ENCODE assay signal across 8 cellular contexts in genomic region chr6:85677243-85677956, GRCh38. TPM values are rescaled to one million over a fixed set of nuclear protein-coding genes. Genes with fewer than 3 reads are reported as not detected.
A peak's percentile ranks its signal among the peaks of the same experiment; 100 is the strongest.
DNase-seq lines count a peak whose midpoint lies in the region; ATAC-seq and TF ChIP-seq lines count a peak whose summit lies in the region.

No MANE protein-coding gene starts in this region.

- in situ Hi-C loops in Panc1 (cut with HindIII; ENCODE audit: low pct_unique_long_range_greater_than_20kb, low sequenced_read_pairs), result no loop called here

- no peak for TF ChIP-seq EP300 in SK-N-SH (IDR thresholded peaks at IDR 0.05; ENCODE audit: borderline replicate concordance in 1 of 2, low read depth in 1 of 2, low read length in 1 of 2)

- H3K79me2 ChIP-seq in SK-N-SH (ENCODE audit: insufficient read depth), result peaks cover 87% of the 10 kb centered on the region

- H3K9me3 ChIP-seq in SK-N-SH (no peaks in the 10 kb centered on the region), Panc1 (ENCODE audit: control insufficient read depth, insufficient read depth, low read depth, low read length) (no peaks in the 10 kb centered on the region), neuron (ENCODE audit: low read length) (no peaks in the 10 kb centered on the region)

- intact Hi-C loops in Panc1 (cut with micrococcal nuclease; ENCODE audit: unreplicated experiment), result no loop called here

- ATAC-seq in SK-N-SH treated with all-trans-retinoic acid at 6 μM for 48 hours (no peak), Panc1 (no peak), HG03469 (IDR thresholded peaks at IDR 0.05; ENCODE audit: unreplicated experiment) (no peak)

- H3K27ac ChIP-seq in SK-N-SH (ENCODE audit: low read depth in 2 of 2, low read length in 1 of 2) (peak overlapping the region; percentile 71; a peak in 3 of 4 replicates), Panc1 (ENCODE audit: low read length) (peak overlapping the region; percentile 95)

- H2AFZ ChIP-seq in SK-N-SH (ENCODE audit: low read depth) (no peak overlapping the region), neuron (ENCODE audit: low read depth, low read length) (no peak overlapping the region)

- H4K20me1 ChIP-seq in SK-N-SH (ENCODE audit: insufficient read depth), result peaks cover 44% of the 10 kb centered on the region

- no TSS peak for BruUV-seq in Panc1 (replicated peaks; lab: Mats Ljungman, UMichigan)

- peaks cover 50% of the 10 kb centered on the region for H3F3A ChIP-seq in SK-N-SH (replicated peaks; ENCODE audit: insufficient read depth)

- POLR2A ChIA-PET in SK-N-SH (lab: Yijun Ruan, JAX), result interaction anchor here (0.9 to 3.9 kb wide), 9 partner anchors 7 to 1438 kb away, joined by 3 to 149 read pairs (median 10); partner anchors contain the start of genes SNX14 and SYNCRIP
- POLR2A ChIA-PET in Panc1 (lab: Charles Lee), result interaction anchor here (1.5 to 2.4 kb wide), 2 partner anchors 34 to 84 kb away, joined by 4 to 47 read pairs; partner anchors contain the start of gene SYNCRIP

- peak; percentile 70 for TF ChIP-seq RAD21 in SK-N-SH (IDR thresholded peaks at IDR 0.05; ENCODE audit: low read length)

- under 1% methylated on average over 12 of the region's 12 CpGs for WGBS in SK-N-SH (ENCODE audit: low lambda C conversion rate)

- no peaks in the 10 kb centered on the region for H3K9me2 ChIP-seq in SK-N-SH

- TF ChIP-seq CTCF in SK-N-SH (IDR thresholded peaks at IDR 0.05) (peak; percentile 58), Panc1 (IDR thresholded peaks at IDR 0.05) (no peak; the same call in 1 of the 2 replicates), epithelial cell of proximal tubule (conservative IDR thresholded peaks at IDR 0.05; ENCODE audit: low read depth, low read length) (peak; percentile 44)

- CTCF ChIA-PET in SK-N-SH (lab: Yijun Ruan, JAX) (interaction anchor here (1.0 to 1.8 kb wide), 13 partner anchors 33 to 1869 kb away, joined by 3 to 8 read pairs (median 3); partner anchors contain the start of genes SNX14 and SYNCRIP), Panc1 (lab: Charles Lee) (interaction anchor here (0.7 kb wide), 1 partner anchor 37 kb away, joined by 4 read pairs; no protein-coding TSS in a partner anchor)

- H3K4me1 ChIP-seq in SK-N-SH (ENCODE audit: control insufficient read depth in 1 of 2, insufficient read depth in 2 of 2, low read depth in 1 of 2, low read length in 1 of 2) (peaks cover 6 to 10% of the 10 kb centered on the region in 2 experiments; a peak in 3 of 4 replicates), Panc1 (ENCODE audit: control insufficient read depth, insufficient read depth, low read length) (peaks cover 26% of the 10 kb centered on the region), neuron (ENCODE audit: insufficient read depth, low read length) (peaks cover 23% of the 10 kb centered on the region)

- H3K36me3 ChIP-seq in SK-N-SH (replicated peaks in 1 of 2; ENCODE audit: control insufficient read depth in 1 of 2, insufficient read depth in 2 of 2, low read length in 1 of 2) (peaks cover 34 to 42% of the 10 kb centered on the region in 2 experiments), Panc1 (ENCODE audit: control insufficient read depth, insufficient read depth, low read length) (peaks cover 16% of the 10 kb centered on the region), neuron (ENCODE audit: insufficient read depth, low read length) (peaks cover 18% of the 10 kb centered on the region)

- no peaks in the 10 kb centered on the region for H3K27me3 ChIP-seq in SK-N-SH (ENCODE audit: insufficient read depth)
- no peaks in the 10 kb centered on the region for H3K27me3 ChIP-seq in Panc1 (ENCODE audit: control insufficient read depth, insufficient read depth, low read length)
- H3K27me3 ChIP-seq in neuron (ENCODE audit: insufficient read depth, low read length), result no peaks in the 10 kb centered on the region

- peak overlapping the region; percentile 82 for H3K4me2 ChIP-seq in SK-N-SH

- peak overlapping the region; percentile 98 for H3K9ac ChIP-seq in SK-N-SH

- H3K4me3 ChIP-seq in SK-N-SH (ENCODE audit: low read depth in 2 of 2, low read length in 1 of 2), result peak overlapping the region; percentile 78 to 96
- H3K4me3 ChIP-seq in Panc1 (ENCODE audit: low read depth in 2 of 2, low read length in 2 of 2), result peak overlapping the region; percentile 70 to 96
- H3K4me3 ChIP-seq in epithelial cell of proximal tubule (ENCODE audit: low read depth, low read length), result peak overlapping the region; percentile 92
- H3K4me3 ChIP-seq in neuron (ENCODE audit: low read length), result peak overlapping the region; percentile 85

- DNase-seq in SK-N-SH, result no peak
- DNase-seq in Panc1 (ENCODE audit: low read depth, low spot score), result no peak
- no peak for DNase-seq in epithelial cell of proximal tubule (ENCODE audit: low read depth)
- no peak for DNase-seq in NCI-H446 (lab: John Stamatoyannopoulos, UW)
- DNase-seq in 8988T, result no peak

TF ChIP-seq in SK-N-SH, 30 proteins besides CTCF, POLR2A, EP300 and RAD21 (continues in another document):
- TF ChIP-seq NFIC (IDR thresholded peaks at IDR 0.05; ENCODE audit: borderline replicate concordance), result no peak
- no peak for TF ChIP-seq MAX (IDR thresholded peaks at IDR 0.05; ENCODE audit: low read depth)
- no peak for TF ChIP-seq RCOR1 (IDR thresholded peaks at IDR 0.05; ENCODE audit: low read length)
- TF ChIP-seq GATA2 (CRISPR knock-in tag; IDR thresholded peaks at IDR 0.05), result no peak
- 0 out of 2 replicates have a peak, but pooled peaks have one; percentile 11 for TF ChIP-seq TAF1 (IDR thresholded peaks at IDR 0.05; ENCODE audit: borderline replicate concordance, low read depth, low read length)
- TF ChIP-seq RFX5 (IDR thresholded peaks at IDR 0.05; ENCODE audit: low read length), result 0 out of 2 replicates have a peak, but pooled peaks have one; percentile 11

TF ChIP-seq in SK-N-SH treated with all-trans-retinoic acid at 6 μM for 48 hours, 23 proteins besides CTCF, POLR2A, EP300 and RAD21:
- TF ChIP-seq TOX (CRISPR knock-in tag; IDR thresholded peaks at IDR 0.05; ENCODE audit: borderline replicate concordance) (no peak), SNAI2 (CRISPR knock-in tag; IDR thresholded peaks at IDR 0.05) (no peak), ZNF8 (CRISPR knock-in tag; IDR thresholded peaks at IDR 0.05) (no peak), ZFP30 (CRISPR knock-in tag; IDR thresholded peaks at IDR 0.05) (no peak), PPARA (CRISPR knock-in tag; IDR thresholded peaks at IDR 0.05; ENCODE audit: borderline replicate concordance) (no peak), GLIS3 (CRISPR knock-in tag; IDR thresholded peaks at IDR 0.05) (no peak), POU6F1 (CRISPR knock-in tag; IDR thresholded peaks at IDR 0.05; ENCODE audit: borderline replicate concordance, low read depth) (no peak), CSRNP3 (CRISPR knock-in tag; IDR thresholded peaks at IDR 0.05) (no peak), TCF4 (CRISPR knock-in tag; IDR thresholded peaks at IDR 0.05; ENCODE audit: borderline replicate concordance) (no peak), CREB5 (CRISPR knock-in tag; IDR thresholded peaks at IDR 0.05; ENCODE audit: low read depth) (no peak)

RNA-seq across cellular contexts. Expression of gene SYNCRIP, which starts 34.7 kb away (rescaled TPM):
- 15.9 and 17.8 TPM in 2 replicates for polyA plus RNA-seq in SK-N-SH (2012; rRNA removed)
- 30.8 and 46.3 TPM in 2 replicates for polyA plus RNA-seq in SK-N-SH (2012; cell fraction: cytosol; rRNA removed)
- 9.6 and 18.8 TPM in 2 replicates for polyA plus RNA-seq in SK-N-SH (2012; cell fraction: nucleus; rRNA removed)
- 141 TPM for total RNA-seq in Panc1 (2021; ENCODE audit: unreplicated experiment)
- polyA plus RNA-seq in Panc1 (2012; ENCODE audit: insufficient read length), result 86.3 TPM
- total RNA-seq in epithelial cell of proximal tubule, result 59.3 and 95.1 TPM in 2 replicates
